1 cellular context compared by ENCODE assay signal in genomic region chr1:923131-923990, GRCh38.
TF ChIP-seq lines count a peak whose summit lies in the region.

A gene with protein sequence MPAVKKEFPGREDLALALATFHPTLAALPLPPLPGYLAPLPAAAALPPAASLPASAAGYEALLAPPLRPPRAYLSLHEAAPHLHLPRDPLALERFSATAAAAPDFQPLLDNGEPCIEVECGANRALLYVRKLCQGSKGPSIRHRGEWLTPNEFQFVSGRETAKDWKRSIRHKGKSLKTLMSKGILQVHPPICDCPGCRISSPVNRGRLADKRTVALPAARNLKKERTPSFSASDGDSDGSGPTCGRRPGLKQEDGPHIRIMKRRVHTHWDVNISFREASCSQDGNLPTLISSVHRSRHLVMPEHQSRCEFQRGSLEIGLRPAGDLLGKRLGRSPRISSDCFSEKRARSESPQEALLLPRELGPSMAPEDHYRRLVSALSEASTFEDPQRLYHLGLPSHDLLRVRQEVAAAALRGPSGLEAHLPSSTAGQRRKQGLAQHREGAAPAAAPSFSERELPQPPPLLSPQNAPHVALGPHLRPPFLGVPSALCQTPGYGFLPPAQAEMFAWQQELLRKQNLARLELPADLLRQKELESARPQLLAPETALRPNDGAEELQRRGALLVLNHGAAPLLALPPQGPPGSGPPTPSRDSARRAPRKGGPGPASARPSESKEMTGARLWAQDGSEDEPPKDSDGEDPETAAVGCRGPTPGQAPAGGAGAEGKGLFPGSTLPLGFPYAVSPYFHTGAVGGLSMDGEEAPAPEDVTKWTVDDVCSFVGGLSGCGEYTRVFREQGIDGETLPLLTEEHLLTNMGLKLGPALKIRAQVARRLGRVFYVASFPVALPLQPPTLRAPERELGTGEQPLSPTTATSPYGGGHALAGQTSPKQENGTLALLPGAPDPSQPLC (plus strand): TSS chr1:923923. CDS start chr1:924432, 509 bp downstream.

TF ChIP-seq in K562, 482 proteins besides CTCF, POLR2A, EP300 and RAD21 (continued from another document and continues in another):
- TF ChIP-seq, protein P1, sequence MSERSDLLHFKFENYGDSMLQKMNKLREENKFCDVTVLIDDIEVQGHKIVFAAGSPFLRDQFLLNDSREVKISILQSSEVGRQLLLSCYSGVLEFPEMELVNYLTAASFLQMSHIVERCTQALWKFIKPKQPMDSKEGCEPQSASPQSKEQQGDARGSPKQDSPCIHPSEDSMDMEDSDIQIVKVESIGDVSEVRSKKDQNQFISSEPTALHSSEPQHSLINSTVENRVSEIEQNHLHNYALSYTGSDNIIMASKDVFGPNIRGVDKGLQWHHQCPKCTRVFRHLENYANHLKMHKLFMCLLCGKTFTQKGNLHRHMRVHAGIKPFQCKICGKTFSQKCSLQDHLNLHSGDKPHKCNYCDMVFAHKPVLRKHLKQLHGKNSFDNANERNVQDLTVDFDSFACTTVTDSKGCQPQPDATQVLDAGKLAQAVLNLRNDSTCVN (CRISPR knock-in tag; IDR thresholded peaks at IDR 0.05), result no peak
- TF ChIP-seq, protein P2, sequence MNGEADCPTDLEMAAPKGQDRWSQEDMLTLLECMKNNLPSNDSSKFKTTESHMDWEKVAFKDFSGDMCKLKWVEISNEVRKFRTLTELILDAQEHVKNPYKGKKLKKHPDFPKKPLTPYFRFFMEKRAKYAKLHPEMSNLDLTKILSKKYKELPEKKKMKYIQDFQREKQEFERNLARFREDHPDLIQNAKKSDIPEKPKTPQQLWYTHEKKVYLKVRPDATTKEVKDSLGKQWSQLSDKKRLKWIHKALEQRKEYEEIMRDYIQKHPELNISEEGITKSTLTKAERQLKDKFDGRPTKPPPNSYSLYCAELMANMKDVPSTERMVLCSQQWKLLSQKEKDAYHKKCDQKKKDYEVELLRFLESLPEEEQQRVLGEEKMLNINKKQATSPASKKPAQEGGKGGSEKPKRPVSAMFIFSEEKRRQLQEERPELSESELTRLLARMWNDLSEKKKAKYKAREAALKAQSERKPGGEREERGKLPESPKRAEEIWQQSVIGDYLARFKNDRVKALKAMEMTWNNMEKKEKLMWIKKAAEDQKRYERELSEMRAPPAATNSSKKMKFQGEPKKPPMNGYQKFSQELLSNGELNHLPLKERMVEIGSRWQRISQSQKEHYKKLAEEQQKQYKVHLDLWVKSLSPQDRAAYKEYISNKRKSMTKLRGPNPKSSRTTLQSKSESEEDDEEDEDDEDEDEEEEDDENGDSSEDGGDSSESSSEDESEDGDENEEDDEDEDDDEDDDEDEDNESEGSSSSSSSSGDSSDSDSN (IDR thresholded peaks at IDR 0.05; ENCODE audit: borderline replicate concordance in 1 of 2, low read depth in 2 of 2, low read length in 2 of 2), result peak; percentile 81 to 82; a peak in 3 of 4 replicates
- TF ChIP-seq TAF1 (IDR thresholded peaks at IDR 0.05; ENCODE audit: control insufficient read depth, extremely low read depth, insufficient read depth, low read length, severe bottlenecking) (peak; percentile 31), MAZ (CRISPR knock-in tag; conservative IDR thresholded peaks at IDR 0.05 in 1 of 2, IDR thresholded peaks at IDR 0.05 in 1 of 2) (peak in 1 of 2 experiments; percentile 69; a peak in 3 of 4 replicates), CBX2 (IDR thresholded peaks at IDR 0.05; ENCODE audit: insufficient read depth, low read length, poor library complexity, severe bottlenecking) (no peak), BRD9 (IDR thresholded peaks at IDR 0.05; ENCODE audit: low read depth, partially characterized antibody) (no peak), RBM15 (IDR thresholded peaks at IDR 0.05; ENCODE audit: insufficient read depth, low read length) (no peak), ZNF121 (CRISPR knock-in tag; conservative IDR thresholded peaks at IDR 0.05) (no peak), ZNF165 (CRISPR knock-in tag; IDR thresholded peaks at IDR 0.05; ENCODE audit: borderline replicate concordance) (no peak), TCF7L2 (IDR thresholded peaks at IDR 0.05; ENCODE audit: low read depth, low read length) (no peak), BRCA1 (IDR thresholded peaks at IDR 0.05) (no peak), BRCA1 (CRISPR knock-in tag; IDR thresholded peaks at IDR 0.05) (no peak), NEUROD1 (IDR thresholded peaks at IDR 0.05; ENCODE audit: borderline replicate concordance, low read depth, low read length, partially characterized antibody) (peak; percentile 97), NCOA4 (IDR thresholded peaks at IDR 0.05; ENCODE audit: partially characterized antibody) (no peak), STAT5B (CRISPR knock-in tag; IDR thresholded peaks at IDR 0.05) (no peak), MITF (IDR thresholded peaks at IDR 0.05) (no peak), KHSRP (IDR thresholded peaks at IDR 0.05) (no peak), PHF8 (IDR thresholded peaks at IDR 0.05; ENCODE audit: borderline replicate concordance, low read length) (no peak), ZSCAN29 (IDR thresholded peaks at IDR 0.05) (no peak), ZNF12 (CRISPR knock-in tag; IDR thresholded peaks at IDR 0.05) (no peak), ZNF740 (CRISPR knock-in tag; IDR thresholded peaks at IDR 0.05) (0 out of 2 replicates have a peak, but pooled peaks have one; percentile 46), ZNF740 (tag; IDR thresholded peaks at IDR 0.05) (no peak), CREB1 (IDR thresholded peaks at IDR 0.05) (0 out of 2 replicates have a peak, but pooled peaks have one; percentile 24), CREB1 (CRISPR knock-in tag; IDR thresholded peaks at IDR 0.05) (no peak; the same call in 1 of the 2 replicates), SIN3A (IDR thresholded peaks at IDR 0.05; ENCODE audit: borderline replicate concordance in 2 of 2, control insufficient read depth in 1 of 2, low read depth in 2 of 2, low read length in 2 of 2) (peak; percentile 72 to 91; a peak in 2 of 4 replicates), HMGN3 (IDR thresholded peaks at IDR 0.05; ENCODE audit: borderline replicate concordance, extremely low read depth, insufficient read length, low read depth, low read length) (peak; percentile 79), SAP30 (IDR thresholded peaks at IDR 0.05; ENCODE audit: borderline replicate concordance, insufficient read depth, low read depth, low read length, poor library complexity, severe bottlenecking) (no peak), CREM (IDR thresholded peaks at IDR 0.05; ENCODE audit: low read depth) (peak; percentile 77), GTF2B (IDR thresholded peaks at IDR 0.05; ENCODE audit: extremely low read depth, insufficient read length) (no peak), RAD51 (IDR thresholded peaks at IDR 0.05; ENCODE audit: borderline replicate concordance, low read depth) (no peak), NR2C2 (CRISPR knock-in tag; IDR thresholded peaks at IDR 0.05) (no peak), NR2C2 (tag; IDR thresholded peaks at IDR 0.05) (no peak), DIDO1 (tag; IDR thresholded peaks at IDR 0.05; ENCODE audit: low read depth) (no peak), NONO (IDR thresholded peaks at IDR 0.05; ENCODE audit: low read depth in 2 of 2, low read length in 1 of 2) (peak in 1 of 2 experiments; percentile 92; a peak in 1 of 4 replicates), NBN (IDR thresholded peaks at IDR 0.05; ENCODE audit: low read depth) (no peak), MEF2D (tag; conservative IDR thresholded peaks at IDR 0.05; ENCODE audit: low read depth) (no peak), YY1 (IDR thresholded peaks at IDR 0.05; ENCODE audit: borderline replicate concordance in 1 of 3, control insufficient read depth in 1 of 3, extremely low read depth in 1 of 3, insufficient read depth in 3 of 3, insufficient read length in 1 of 3, insufficient replicate concordance in 2 of 3, low read depth in 1 of 3, low read length in 2 of 3) (peak in 2 of 3 experiments; percentile 41 to 53), E2F1 (CRISPR knock-in tag; IDR thresholded peaks at IDR 0.05) (no peak), PCBP1 (IDR thresholded peaks at IDR 0.05; ENCODE audit: low read depth, low read length, poor library complexity, severe bottlenecking) (peak; percentile 45), BCOR (IDR thresholded peaks at IDR 0.05) (peak; percentile 73), E2F3 (CRISPR knock-in tag; IDR thresholded peaks at IDR 0.05) (0 out of 2 replicates have a peak, but pooled peaks have one; percentile 50), EWSR1 (IDR thresholded peaks at IDR 0.05; ENCODE audit: borderline replicate concordance, low read depth, partially characterized antibody) (no peak), ZNF197 (CRISPR knock-in tag; IDR thresholded peaks at IDR 0.05; ENCODE audit: low read depth) (no peak), LEF1 (IDR thresholded peaks at IDR 0.05) (no peak), RBBP5 (IDR thresholded peaks at IDR 0.05; ENCODE audit: borderline replicate concordance, insufficient read depth, low read length, poor library complexity, severe bottlenecking) (peak; percentile 14), CCAR2 (IDR thresholded peaks at IDR 0.05; ENCODE audit: low read depth, low read length) (no peak)
- TF ChIP-seq, protein P3, sequence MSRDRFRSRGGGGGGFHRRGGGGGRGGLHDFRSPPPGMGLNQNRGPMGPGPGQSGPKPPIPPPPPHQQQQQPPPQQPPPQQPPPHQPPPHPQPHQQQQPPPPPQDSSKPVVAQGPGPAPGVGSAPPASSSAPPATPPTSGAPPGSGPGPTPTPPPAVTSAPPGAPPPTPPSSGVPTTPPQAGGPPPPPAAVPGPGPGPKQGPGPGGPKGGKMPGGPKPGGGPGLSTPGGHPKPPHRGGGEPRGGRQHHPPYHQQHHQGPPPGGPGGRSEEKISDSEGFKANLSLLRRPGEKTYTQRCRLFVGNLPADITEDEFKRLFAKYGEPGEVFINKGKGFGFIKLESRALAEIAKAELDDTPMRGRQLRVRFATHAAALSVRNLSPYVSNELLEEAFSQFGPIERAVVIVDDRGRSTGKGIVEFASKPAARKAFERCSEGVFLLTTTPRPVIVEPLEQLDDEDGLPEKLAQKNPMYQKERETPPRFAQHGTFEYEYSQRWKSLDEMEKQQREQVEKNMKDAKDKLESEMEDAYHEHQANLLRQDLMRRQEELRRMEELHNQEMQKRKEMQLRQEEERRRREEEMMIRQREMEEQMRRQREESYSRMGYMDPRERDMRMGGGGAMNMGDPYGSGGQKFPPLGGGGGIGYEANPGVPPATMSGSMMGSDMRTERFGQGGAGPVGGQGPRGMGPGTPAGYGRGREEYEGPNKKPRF (IDR thresholded peaks at IDR 0.05; ENCODE audit: low read depth, low read length), result no peak
- TF ChIP-seq, protein P4, sequence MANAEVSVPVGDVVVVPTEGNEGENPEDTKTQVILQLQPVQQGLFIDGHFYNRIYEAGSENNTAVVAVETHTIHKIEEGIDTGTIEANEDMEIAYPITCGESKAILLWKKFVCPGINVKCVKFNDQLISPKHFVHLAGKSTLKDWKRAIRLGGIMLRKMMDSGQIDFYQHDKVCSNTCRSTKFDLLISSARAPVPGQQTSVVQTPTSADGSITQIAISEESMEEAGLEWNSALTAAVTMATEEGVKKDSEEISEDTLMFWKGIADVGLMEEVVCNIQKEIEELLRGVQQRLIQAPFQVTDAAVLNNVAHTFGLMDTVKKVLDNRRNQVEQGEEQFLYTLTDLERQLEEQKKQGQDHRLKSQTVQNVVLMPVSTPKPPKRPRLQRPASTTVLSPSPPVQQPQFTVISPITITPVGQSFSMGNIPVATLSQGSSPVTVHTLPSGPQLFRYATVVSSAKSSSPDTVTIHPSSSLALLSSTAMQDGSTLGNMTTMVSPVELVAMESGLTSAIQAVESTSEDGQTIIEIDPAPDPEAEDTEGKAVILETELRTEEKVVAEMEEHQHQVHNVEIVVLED (CRISPR knock-in tag; IDR thresholded peaks at IDR 0.05), result 0 out of 2 replicates have a peak, but pooled peaks have one; percentile 42
